Comparison of ENCODE assay signal across 28 cellular contexts in genomic region chr7:136259074-136259473, GRCh38.
"Had no signal": no experiment of that assay in that cellular context is flagged by ENCODE, and none has a peak within 500 bp of the region (broad histone marks: within the 10 kb centered on the region; RNA-seq: fewer than 3 reads in every experiment).

No MANE protein-coding gene starts in this region.

- H3K36me3 ChIP-seq: stomach, suprapubic skin, thoracic aorta, thyroid gland, tibial artery, tibial nerve, transverse colon, upper lobe of left lung, upper lobe of right lung, uterus, vagina had no signal

- H3K27me3 ChIP-seq: stomach, suprapubic skin, testis, thyroid gland, tibial artery, tibial nerve, transverse colon, upper lobe of left lung, upper lobe of right lung, uterus, vagina had no signal

- H3K4me1 ChIP-seq: stomach, suprapubic skin, testis, thyroid gland, tibial artery, tibial nerve, transverse colon, upper lobe of left lung, upper lobe of right lung, uterus, vagina had no signal

- H3K36me3 Mint-ChIP-seq: stimulated activated effector memory CD8-positive, alpha-beta T cell treated with anti-CD3 and anti-CD28 coated beads, Interleukin-12 subunit alpha, Interleukin-12 subunit beta, amount 100 ng/mL, for 72 hours; stimulated activated memory B cell treated with anti-CD40 and anti-IgM and Interleukin-4, amounts not matched to agents 10 μg/mL and 1 μg/mL and 100 μg/mL, for 72 hours; stimulated activated naive B cell treated with anti-CD40 and anti-IgM and Interleukin-4, amounts not matched to agents 10 μg/mL and 1 μg/mL and 100 μg/mL, for 72 hours had no signal

- H3K4me1 Mint-ChIP-seq: stimulated activated effector memory CD8-positive, alpha-beta T cell treated with anti-CD3 and anti-CD28 coated beads, Interleukin-12 subunit alpha, Interleukin-12 subunit beta, amount 100 ng/mL, for 72 hours; stimulated activated memory B cell treated with anti-CD40 and anti-IgM and Interleukin-4, amounts not matched to agents 10 μg/mL and 1 μg/mL and 100 μg/mL, for 72 hours; stimulated activated naive B cell treated with anti-CD40 and anti-IgM and Interleukin-4, amounts not matched to agents 10 μg/mL and 1 μg/mL and 100 μg/mL, for 72 hours; stimulated activated naive CD8-positive, alpha-beta T cell treated with anti-CD3 and anti-CD28 coated beads, Interleukin-15, amount 100 ng/mL, for 72 hours had no signal

- H3K27me3 Mint-ChIP-seq: stimulated activated memory B cell treated with anti-CD40 and anti-IgM and Interleukin-4, amounts not matched to agents 10 μg/mL and 1 μg/mL and 100 μg/mL, for 72 hours; stimulated activated naive B cell treated with anti-CD40 and anti-IgM and Interleukin-4, amounts not matched to agents 10 μg/mL and 1 μg/mL and 100 μg/mL, for 72 hours; stimulated activated naive CD8-positive, alpha-beta T cell treated with anti-CD3 and anti-CD28 coated beads, Interleukin-15, amount 100 ng/mL, for 72 hours; stimulated activated naive CD8-positive, alpha-beta T cell treated with anti-CD3 and anti-CD28 coated beads, Interleukin-15, Interleukin-2, amounts not matched to agents 100 ng/mL and 50 ng/mL, for 24 hours; type B pancreatic cell had no signal

- H3K4me3 Mint-ChIP-seq: stimulated activated effector memory CD8-positive, alpha-beta T cell treated with anti-CD3 and anti-CD28 coated beads, Interleukin-12 subunit alpha, Interleukin-12 subunit beta, amount 100 ng/mL, for 72 hours; stimulated activated memory B cell treated with anti-CD40 and anti-IgM and Interleukin-4, amounts not matched to agents 10 μg/mL and 1 μg/mL and 100 μg/mL, for 72 hours; stimulated activated naive B cell treated with anti-CD40 and anti-IgM and Interleukin-4, amounts not matched to agents 10 μg/mL and 1 μg/mL and 100 μg/mL, for 72 hours; stimulated activated naive CD8-positive, alpha-beta T cell treated with anti-CD3 and anti-CD28 coated beads, Interleukin-15, amount 100 ng/mL, for 72 hours; stimulated activated naive CD8-positive, alpha-beta T cell treated with anti-CD3 and anti-CD28 coated beads, Interleukin-15, Interleukin-2, amounts not matched to agents 100 ng/mL and 50 ng/mL, for 24 hours; type B pancreatic cell had no signal

- H3K27ac Mint-ChIP-seq: stimulated activated effector memory CD8-positive, alpha-beta T cell treated with anti-CD3 and anti-CD28 coated beads, Interleukin-12 subunit alpha, Interleukin-12 subunit beta, amount 100 ng/mL, for 72 hours; stimulated activated memory B cell treated with anti-CD40 and anti-IgM and Interleukin-4, amounts not matched to agents 10 μg/mL and 1 μg/mL and 100 μg/mL, for 72 hours; stimulated activated naive B cell treated with anti-CD40 and anti-IgM and Interleukin-4, amounts not matched to agents 10 μg/mL and 1 μg/mL and 100 μg/mL, for 72 hours; stimulated activated naive CD8-positive, alpha-beta T cell treated with anti-CD3 and anti-CD28 coated beads, Interleukin-15, Interleukin-2, amounts not matched to agents 100 ng/mL and 50 ng/mL, for 24 hours; type B pancreatic cell had no signal

- H3K27ac ChIP-seq: stomach, suprapubic skin, testis, thoracic aorta, thyroid gland, tibial artery, tibial nerve, transverse colon, upper lobe of left lung, upper lobe of right lung, uterus, vagina had no signal

- H3K9me3 ChIP-seq: testis, thyroid gland, upper lobe of right lung, uterus, vagina had no signal

- DNase-seq: stimulated activated CD4-positive, alpha-beta T cell treated with anti-CD3 and anti-CD28 coated beads, Interleukin-2, amount 100 ng/mL, for 48 hours; stimulated activated CD4-positive, alpha-beta T cell treated with anti-CD3 and anti-CD28 coated beads, Interleukin-4, amount 100 ng/mL, for 1 hour; stimulated activated CD4-positive, alpha-beta T cell treated with anti-CD3 and anti-CD28 coated beads, Interleukin-4, amount 100 ng/mL, for 24 hours; stimulated activated CD4-positive, alpha-beta T cell treated with anti-CD3 and anti-CD28 coated beads, Interleukin-4, amount 100 ng/mL, for 4 hours; stimulated activated CD8-positive, alpha-beta memory T cell treated with anti-CD3 and anti-CD28 coated beads, Interleukin-4, amount 100 ng/mL, for 48 hours; stimulated activated naive B cell treated with anti-CD40 and anti-IgM and Interleukin-4, amounts not matched to agents 10 μg/mL and 1 μg/mL and 100 μg/mL, for 72 hours; stimulated activated naive CD4-positive, alpha-beta T cell; stimulated activated naive CD4-positive, alpha-beta T cell treated with Interleukin-2 at 50 U/mL for 16 hours; stimulated activated naive CD8-positive, alpha-beta T cell treated with anti-CD3 and anti-CD28 coated beads, Interleukin-15, amount 100 ng/mL, for 72 hours; stimulated activated naive CD8-positive, alpha-beta T cell treated with anti-CD3 and anti-CD28 coated beads, Interleukin-15, Interleukin-2, amounts not matched to agents 100 U/mL and 50 U/mL, for 24 hours; stomach; substantia nigra; testis; thyroid gland; tibial artery; transverse colon; trophoblast cell; upper lobe of left lung; upper lobe of right lung; uterus had no signal

- ATAC-seq: stimulated activated effector memory CD8-positive, alpha-beta T cell treated with anti-CD3 and anti-CD28 coated beads, Interleukin-12 subunit alpha, Interleukin-12 subunit beta, amount 100 ng/mL, for 72 hours; stimulated activated memory B cell treated with anti-CD40 and anti-IgM and Interleukin-4, amounts not matched to agents 10 μg/mL and 1 μg/mL and 100 μg/mL, for 72 hours; stimulated activated naive B cell treated with anti-CD40 and anti-IgM and Interleukin-4, amounts not matched to agents 10 μg/mL and 1 μg/mL and 100 μg/mL, for 72 hours; stimulated activated naive CD8-positive, alpha-beta T cell treated with anti-CD3 and anti-CD28 coated beads, Interleukin-15, amount 100 ng/mL, for 72 hours; stimulated activated naive CD8-positive, alpha-beta T cell treated with anti-CD3 and anti-CD28 coated beads, Interleukin-15, Interleukin-2, amounts not matched to agents 100 U/mL and 50 U/mL, for 24 hours; upper lobe of right lung had no signal

- H3K4me3 ChIP-seq: stomach, suprapubic skin, testis, thoracic aorta, thyroid gland, tibial artery, tibial nerve, transverse colon, upper lobe of left lung, upper lobe of right lung, uterus, vagina had no signal
